In genomic region chr10:73840403-73841301, GRCh38 we compare ENCODE assay signal across 14 cellular contexts.
"Had no signal": no experiment of that assay in that cellular context is flagged by ENCODE, and none has a peak within 500 bp of the region (broad histone marks: within the 10 kb centered on the region; RNA-seq: fewer than 3 reads in every experiment).

No MANE protein-coding gene starts in this region.

- H3K36me3 ChIP-seq: uterus had no signal

- H3K27ac ChIP-seq: body of pancreas, tibial nerve, uterus had no signal

- H3K9me3 ChIP-seq: body of pancreas, gastroesophageal sphincter, tibial nerve, uterus had no signal

- H3K4me1 ChIP-seq: body of pancreas, tibial nerve, uterus had no signal

- H3K4me3 ChIP-seq: body of pancreas, gastroesophageal sphincter, tibial nerve, uterus had no signal

- DNase-seq: activated T-cell treated with anti-CD3 and anti-CD28 coated beads for 4 hours; amniotic stem cell; body of pancreas; caudate nucleus; effector memory CD4-positive, alpha-beta T cell; left cardiac atrium; naive B cell; stimulated activated CD4-positive, alpha-beta T cell treated with anti-CD3 and anti-CD28 coated beads, Interleukin-2, amount 100 ng/mL, for 48 hours; stimulated activated naive B cell treated with anti-CD40 and anti-IgM and Interleukin-4, amounts not matched to agents 10 μg/mL and 1 μg/mL and 100 μg/mL, for 72 hours; uterus had no signal

- ATAC-seq: activated CD4-positive, CD25-positive, alpha-beta regulatory T cell treated with anti-CD3 and anti-CD28 coated beads, Interleukin-2, amount 50 U/mL, for 24 hours; activated naive CD4-positive, alpha-beta T cell treated with anti-CD3 and anti-CD28 coated beads, Interleukin-2, amount 50 U/mL, for 72 hours; body of pancreas; gastroesophageal sphincter; left cardiac atrium; stimulated activated naive B cell treated with anti-CD40 and anti-IgM and Interleukin-4, amounts not matched to agents 10 μg/mL and 1 μg/mL and 100 μg/mL, for 72 hours had no signal

- H3K27me3 ChIP-seq: body of pancreas, gastroesophageal sphincter, tibial nerve, uterus had no signal
